ENCODE assay signal across 29 cellular contexts in genomic region chr15:84898761-84899160, GRCh38. TPM values are rescaled to one million over a fixed set of nuclear protein-coding genes. Genes with fewer than 3 reads are reported as not detected.
"Had no signal": no experiment of that assay in that cellular context is flagged by ENCODE, and none has a peak within 500 bp of the region (broad histone marks: within the 10 kb centered on the region; RNA-seq: fewer than 3 reads in every experiment).

No MANE protein-coding gene starts in this region.

- H3K4me1 Mint-ChIP-seq: activated CD4-positive, alpha-beta memory T cell treated with anti-CD3 and anti-CD28 coated beads, Interleukin-2, amount 10 ng/mL, durations not matched to agents 7 days and 5 days; activated CD4-positive, alpha-beta T cell treated with anti-CD3 and anti-CD28 coated beads for 36 hours; activated naive CD4-positive, alpha-beta T cell treated with anti-CD3 and anti-CD28 coated beads, Interleukin-2, amount 10 ng/mL, durations not matched to agents 7 days and 5 days; activated naive CD8-positive, alpha-beta T cell treated with anti-CD3 and anti-CD28 coated beads for 36 hours; T-cell had no signal

- DNase-seq: activated CD4-positive, alpha-beta memory T cell treated with anti-CD3 and anti-CD28 coated beads, Interleukin-2, amount 10 ng/mL, durations not matched to agents 7 days and 5 days; activated CD4-positive, alpha-beta T cell treated with anti-CD3 and anti-CD28 coated beads for 36 hours; activated CD4-positive, alpha-beta T cell treated with anti-CD3 and anti-CD28 coated beads, Interleukin-2, amount 50 U/mL, for 1 hour; activated CD4-positive, CD25-positive, alpha-beta regulatory T cell; activated CD8-positive, alpha-beta memory T cell treated with anti-CD3 and anti-CD28 coated beads, Interleukin-2, amount 50 U/mL, for 4 hours; activated gamma-delta T cell treated with Interleukin-2 at 50 U/mL for 16 hours; activated naive CD4-positive, alpha-beta T cell treated with anti-CD3 and anti-CD28 coated beads, Interleukin-2, amount 10 ng/mL, durations not matched to agents 7 days and 5 days; activated naive CD8-positive, alpha-beta T cell treated with anti-CD3 and anti-CD28 coated beads for 36 hours; activated T-cell treated with anti-CD3 and anti-CD28 coated beads, Interleukin-2, amount 50 U/mL, for 72 hours; brain microvascular endothelial cell; Karpas-422; MM.1S; NCI-H1105; NCI-H1436; NCI-H187; NCI-H2081; NCI-H510A treated with DMSO at 0.1 percent for 48 hours; NCI-H69; NK-92 treated with Interleukin-12 subunit alpha and Interleukin-12 subunit beta, amount 100 ng/mL, for 24 hours; OCI-M1; RPMI8226; T-cell; T-helper 2 cell; T1000 had no signal

- H3K27ac Mint-ChIP-seq: activated CD4-positive, alpha-beta memory T cell treated with anti-CD3 and anti-CD28 coated beads, Interleukin-2, amount 10 ng/mL, durations not matched to agents 7 days and 5 days; activated CD4-positive, alpha-beta T cell treated with anti-CD3 and anti-CD28 coated beads for 36 hours; activated naive CD4-positive, alpha-beta T cell treated with anti-CD3 and anti-CD28 coated beads, Interleukin-2, amount 10 ng/mL, durations not matched to agents 7 days and 5 days; activated naive CD8-positive, alpha-beta T cell treated with anti-CD3 and anti-CD28 coated beads for 36 hours; activated T-cell treated with anti-CD3 and anti-CD28 coated beads, Interleukin-2, amount 50 U/mL, for 72 hours; activated T-helper 2 cell treated with anti-CD3 and anti-CD28 coated beads, Interferon-gamma antibody, Interleukin-2, Interleukin-4, amounts not matched to agents 10 μg/mL and 5 μg/mL and 100 μg/mL, durations not matched to agents 14 hours and 24 hours and 36 hours; T-cell had no signal

- H3K36me3 ChIP-seq: brain microvascular endothelial cell, cardiac muscle cell had no signal

- H3K27me3 ChIP-seq: brain microvascular endothelial cell, cardiac muscle cell had no signal

- H3K9me3 Mint-ChIP-seq: activated CD4-positive, alpha-beta memory T cell treated with anti-CD3 and anti-CD28 coated beads, Interleukin-2, amount 10 ng/mL, durations not matched to agents 7 days and 5 days; activated naive CD4-positive, alpha-beta T cell treated with anti-CD3 and anti-CD28 coated beads, Interleukin-2, amount 10 ng/mL, durations not matched to agents 7 days and 5 days; activated naive CD8-positive, alpha-beta T cell treated with anti-CD3 and anti-CD28 coated beads for 36 hours; activated T-helper 2 cell treated with anti-CD3 and anti-CD28 coated beads, Interferon-gamma antibody, Interleukin-2, Interleukin-4, amounts not matched to agents 10 μg/mL and 5 μg/mL and 100 μg/mL, durations not matched to agents 14 hours and 24 hours and 36 hours had no signal

- H3K4me3 Mint-ChIP-seq: activated CD4-positive, alpha-beta memory T cell treated with anti-CD3 and anti-CD28 coated beads, Interleukin-2, amount 10 ng/mL, durations not matched to agents 7 days and 5 days; activated CD4-positive, alpha-beta T cell treated with anti-CD3 and anti-CD28 coated beads for 36 hours; activated naive CD4-positive, alpha-beta T cell treated with anti-CD3 and anti-CD28 coated beads, Interleukin-2, amount 10 ng/mL, durations not matched to agents 7 days and 5 days; activated naive CD8-positive, alpha-beta T cell treated with anti-CD3 and anti-CD28 coated beads for 36 hours; activated T-cell treated with anti-CD3 and anti-CD28 coated beads, Interleukin-2, amount 50 U/mL, for 72 hours; T-cell had no signal

- H3K36me3 Mint-ChIP-seq: activated naive CD4-positive, alpha-beta T cell treated with anti-CD3 and anti-CD28 coated beads, Interleukin-2, amount 10 ng/mL, durations not matched to agents 7 days and 5 days; activated naive CD8-positive, alpha-beta T cell treated with anti-CD3 and anti-CD28 coated beads for 36 hours; T-cell had no signal

- H3K27ac ChIP-seq: brain microvascular endothelial cell, cardiac muscle cell, SK-N-MC had no signal

- ATAC-seq: activated CD4-positive, alpha-beta T cell treated with anti-CD3 and anti-CD28 coated beads for 36 hours; activated T-cell treated with anti-CD3 and anti-CD28 coated beads, Interleukin-2, amount 50 U/mL, for 72 hours; Panc1; Right ventricle myocardium inferior; T-cell had no signal

- H3K4me3 ChIP-seq: cardiac muscle cell, SK-N-MC had no signal

RNA-seq across cellular contexts. Expression of gene SLC28A1, which starts 14.3 kb away (rescaled TPM):
- total RNA-seq: activated CD4-positive, alpha-beta memory T cell treated with anti-CD3 and anti-CD28 coated beads, Interleukin-2, amount 10 ng/mL, durations not matched to agents 7 days and 5 days; activated CD4-positive, alpha-beta T cell treated with anti-CD3 and anti-CD28 coated beads for 36 hours; activated naive CD8-positive, alpha-beta T cell treated with anti-CD3 and anti-CD28 coated beads for 36 hours; activated T-cell treated with anti-CD3 and anti-CD28 coated beads, Interleukin-2, amount 50 U/mL, for 72 hours; activated T-helper 2 cell treated with anti-CD3 and anti-CD28 coated beads, Interferon-gamma antibody, Interleukin-2, Interleukin-4, amounts not matched to agents 10 μg/mL and 5 μg/mL and 100 μg/mL, durations not matched to agents 14 hours and 24 hours and 36 hours; T-cell had no signal
